1 cellular context compared by ENCODE assay signal in the genomic region with DNA sequence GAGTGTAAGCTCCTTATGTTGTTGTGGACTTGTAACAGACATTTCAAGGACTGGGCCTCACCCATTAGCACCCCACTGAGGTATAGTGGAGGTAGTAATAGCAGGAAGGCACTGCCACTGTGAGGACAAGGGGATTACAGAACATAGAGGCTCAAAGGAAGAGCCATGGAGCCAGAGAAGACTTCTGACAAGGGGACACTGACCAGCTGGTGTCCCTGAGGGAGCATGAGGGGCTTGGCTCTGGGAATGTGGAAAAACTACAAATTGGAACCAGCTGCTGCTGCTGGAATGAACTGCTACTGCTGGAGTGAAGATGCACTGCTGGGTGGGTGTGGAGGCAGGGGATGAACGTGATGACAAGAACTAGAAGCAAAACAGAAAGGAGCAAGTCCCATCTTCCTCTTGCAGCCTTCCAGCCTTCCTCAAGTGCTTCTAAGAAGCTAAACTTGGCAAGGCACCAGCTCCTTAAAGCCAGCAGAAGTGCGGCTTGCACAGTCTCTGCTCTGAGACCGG.
TF ChIP-seq lines count a peak whose summit lies in the region.

No MANE protein-coding gene starts in this region.

TF ChIP-seq in SK-N-SH treated with all-trans-retinoic acid at 6 μM for 48 hours, 23 proteins besides CTCF, POLR2A, EP300 and RAD21 (continued from another document):
- TF ChIP-seq PPARA (CRISPR knock-in tag; IDR thresholded peaks at IDR 0.05; ENCODE audit: borderline replicate concordance) (no peak), TCF4 (CRISPR knock-in tag; IDR thresholded peaks at IDR 0.05; ENCODE audit: borderline replicate concordance) (peak; percentile 92), ESRRG (CRISPR knock-in tag; IDR thresholded peaks at IDR 0.05) (no peak)
- TF ChIP-seq, protein P1, sequence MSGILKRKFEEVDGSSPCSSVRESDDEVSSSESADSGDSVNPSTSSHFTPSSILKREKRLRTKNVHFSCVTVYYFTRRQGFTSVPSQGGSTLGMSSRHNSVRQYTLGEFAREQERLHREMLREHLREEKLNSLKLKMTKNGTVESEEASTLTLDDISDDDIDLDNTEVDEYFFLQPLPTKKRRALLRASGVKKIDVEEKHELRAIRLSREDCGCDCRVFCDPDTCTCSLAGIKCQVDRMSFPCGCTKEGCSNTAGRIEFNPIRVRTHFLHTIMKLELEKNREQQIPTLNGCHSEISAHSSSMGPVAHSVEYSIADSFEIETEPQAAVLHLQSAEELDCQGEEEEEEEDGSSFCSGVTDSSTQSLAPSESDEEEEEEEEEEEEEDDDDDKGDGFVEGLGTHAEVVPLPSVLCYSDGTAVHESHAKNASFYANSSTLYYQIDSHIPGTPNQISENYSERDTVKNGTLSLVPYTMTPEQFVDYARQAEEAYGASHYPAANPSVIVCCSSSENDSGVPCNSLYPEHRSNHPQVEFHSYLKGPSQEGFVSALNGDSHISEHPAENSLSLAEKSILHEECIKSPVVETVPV (CRISPR knock-in tag; IDR thresholded peaks at IDR 0.05): no peak; the same call in 1 of the 2 replicates
